In the genomic region with DNA sequence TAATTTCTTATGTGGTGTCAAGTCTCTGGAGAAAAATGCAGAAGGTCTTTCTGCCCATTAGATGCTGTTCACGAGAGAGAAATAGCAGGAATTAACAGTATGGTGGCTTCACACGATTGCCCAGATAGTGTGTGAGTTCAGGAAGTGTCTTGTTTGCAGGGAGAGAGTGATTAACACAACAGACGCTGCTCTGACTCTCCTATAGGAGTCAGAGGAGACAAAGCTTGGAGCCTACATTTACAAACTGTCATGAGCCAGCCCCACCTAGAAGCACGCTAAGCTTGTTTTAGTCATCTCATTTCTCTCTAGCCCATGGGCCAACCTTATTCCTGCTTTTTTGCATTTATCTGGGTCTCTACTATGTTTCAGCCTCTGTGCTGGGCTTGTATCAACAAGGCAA, we compare ENCODE assay signal across 24 cellular contexts.
DNase-seq lines count a peak whose midpoint lies in the region; ATAC-seq, FAIRE-seq and TF ChIP-seq lines count a peak whose summit lies in the region.
"Had no signal": no experiment of that assay in that cellular context is flagged by ENCODE, and none has a peak within 500 bp of the region (broad histone marks: within the 10 kb centered on the region; RNA-seq: fewer than 3 reads in every experiment).

No MANE protein-coding gene starts in this region.

- H4K20me1 ChIP-seq in neural progenitor cell (ENCODE audit: low read depth), result no peaks in the 10 kb centered on the region

- H3K4me3 ChIP-seq in bronchial epithelial cell (ENCODE audit: low read depth, low read length) (no peak overlapping the region), neural progenitor cell (no peak overlapping the region), pancreas (no peak overlapping the region)
- H3K4me3 ChIP-seq: esophagus squamous epithelium, K562, prostate gland, uterus had no signal

- H3K36me3 ChIP-seq in bronchial epithelial cell (ENCODE audit: control insufficient read depth, insufficient read depth, low read length), result no peaks in the 10 kb centered on the region
- H3K36me3 ChIP-seq in neural progenitor cell, result no peaks in the 10 kb centered on the region
- H3K36me3 ChIP-seq in pancreas, result no peaks in the 10 kb centered on the region
- H3K36me3 ChIP-seq: esophagus squamous epithelium, prostate gland, uterus had no signal

- no peaks in the 10 kb centered on the region for H3K27me3 ChIP-seq in bronchial epithelial cell (ENCODE audit: control insufficient read depth, insufficient read depth, low read length)
- no peaks in the 10 kb centered on the region for H3K27me3 ChIP-seq in neural progenitor cell
- H3K27me3 ChIP-seq in pancreas, result no peaks in the 10 kb centered on the region
- H3K27me3 ChIP-seq: uterus had no signal

- H3F3A ChIP-seq in neural progenitor cell (ENCODE audit: low read depth), result no peaks in the 10 kb centered on the region

- H3K27ac Mint-ChIP-seq in neural progenitor cell, result no peak overlapping the region
- H3K27ac Mint-ChIP-seq in activated T-helper 2 cell treated with anti-CD3 and anti-CD28 coated beads, Interferon-gamma antibody, Interleukin-2, Interleukin-4, amounts not matched to agents 10 μg/mL and 5 μg/mL and 100 μg/mL, durations not matched to agents 14 hours and 24 hours and 36 hours, result no peak overlapping the region
- no peak overlapping the region for H3K27ac Mint-ChIP-seq in activated T-helper 17 cell treated with anti-CD3 and anti-CD28 coated beads, Interleukin-2, amount 50 U/mL, for 72 hours
- H3K27ac Mint-ChIP-seq: activated naive CD4-positive, alpha-beta T cell treated with anti-CD3 and anti-CD28 coated beads, Interleukin-2, amount 50 U/mL, for 24 hours; stimulated activated effector memory CD8-positive, alpha-beta T cell treated with anti-CD3 and anti-CD28 coated beads, Interleukin-12 subunit alpha, Interleukin-12 subunit beta, amount 100 ng/mL, for 72 hours had no signal

- TF ChIP-seq CTCF in bronchial epithelial cell (IDR thresholded peaks at IDR 0.05; ENCODE audit: insufficient read depth, low read length, severe bottlenecking), result no peak
- TF ChIP-seq CTCF in neural progenitor cell (IDR thresholded peaks at IDR 0.05), result no peak
- TF ChIP-seq CTCF in pancreas (IDR thresholded peaks at IDR 0.05), result no peak

- H3K9me3 Mint-ChIP-seq in neural progenitor cell, result no peaks in the 10 kb centered on the region
- H3K9me3 Mint-ChIP-seq in activated T-helper 2 cell treated with anti-CD3 and anti-CD28 coated beads, Interferon-gamma antibody, Interleukin-2, Interleukin-4, amounts not matched to agents 10 μg/mL and 5 μg/mL and 100 μg/mL, durations not matched to agents 14 hours and 24 hours and 36 hours, result no peaks in the 10 kb centered on the region
- no peaks in the 10 kb centered on the region for H3K9me3 Mint-ChIP-seq in activated T-helper 17 cell treated with anti-CD3 and anti-CD28 coated beads, Interleukin-2, amount 50 U/mL, for 72 hours
- H3K9me3 Mint-ChIP-seq: activated naive CD4-positive, alpha-beta T cell treated with anti-CD3 and anti-CD28 coated beads, Interleukin-2, amount 50 U/mL, for 24 hours; stimulated activated effector memory CD8-positive, alpha-beta T cell treated with anti-CD3 and anti-CD28 coated beads, Interleukin-12 subunit alpha, Interleukin-12 subunit beta, amount 100 ng/mL, for 72 hours had no signal

- DNase-seq in NCI-H748 (lab: John Stamatoyannopoulos, UW; ENCODE audit: unreplicated experiment) (peak; percentile 11), NCI-H748 treated with DMSO at 0.1 percent for 48 hours (lab: John Stamatoyannopoulos, UW) (no peak), NCI-H69 (lab: John Stamatoyannopoulos, UW) (peak; percentile 69), bronchial epithelial cell (ENCODE audit: low read depth) (peak; percentile 52), neural progenitor cell (ENCODE audit: low spot score) (peak; percentile 18), pancreas (no peak)
- no peak for DNase-seq in activated T-helper 2 cell treated with anti-CD3 and anti-CD28 coated beads, Interferon-gamma antibody, Interleukin-2, Interleukin-4, amounts not matched to agents 10 μg/mL and 5 μg/mL and 100 μg/mL, durations not matched to agents 14 hours and 24 hours and 36 hours (ENCODE audit: low spot score)
- DNase-seq: activated CD8-positive, alpha-beta memory T cell treated with anti-CD3 and anti-CD28 coated beads for 24 hours; activated T-cell treated with anti-CD3 and anti-CD28 coated beads, Interleukin-2, amount 50 U/mL, for 48 hours; Caco-2; cerebellar nuclear complex; effector CD8-positive, alpha-beta T cell; esophagus squamous epithelium; MV-4-11; NCI-H524 treated with DMSO at 0.1 percent for 48 hours; PC-3; uterus had no signal

- 44 to 54% methylated on average over 4 of the region's 4 CpGs for WGBS in pancreas, 2 donors

- no peak overlapping the region for H3K27ac ChIP-seq in neural progenitor cell
- no peak overlapping the region for H3K27ac ChIP-seq in pancreas
- H3K27ac ChIP-seq: esophagus squamous epithelium, prostate gland, uterus had no signal

- no peak overlapping the region for H3K9ac ChIP-seq in neural progenitor cell

- H3K36me3 Mint-ChIP-seq in neural progenitor cell, result no peaks in the 10 kb centered on the region
- no peaks in the 10 kb centered on the region for H3K36me3 Mint-ChIP-seq in activated T-helper 2 cell treated with anti-CD3 and anti-CD28 coated beads, Interferon-gamma antibody, Interleukin-2, Interleukin-4, amounts not matched to agents 10 μg/mL and 5 μg/mL and 100 μg/mL, durations not matched to agents 14 hours and 24 hours and 36 hours (ENCODE audit: low read depth)
- H3K36me3 Mint-ChIP-seq in activated T-helper 17 cell treated with anti-CD3 and anti-CD28 coated beads, Interleukin-2, amount 50 U/mL, for 72 hours (ENCODE audit: low read depth), result no peaks in the 10 kb centered on the region
- H3K36me3 Mint-ChIP-seq: activated naive CD4-positive, alpha-beta T cell treated with anti-CD3 and anti-CD28 coated beads, Interleukin-2, amount 50 U/mL, for 24 hours; stimulated activated effector memory CD8-positive, alpha-beta T cell treated with anti-CD3 and anti-CD28 coated beads, Interleukin-12 subunit alpha, Interleukin-12 subunit beta, amount 100 ng/mL, for 72 hours had no signal

- H3K4me1 ChIP-seq in neural progenitor cell (peaks cover 8% of the 10 kb centered on the region), pancreas (no peaks in the 10 kb centered on the region)
- H3K4me1 ChIP-seq: Caco-2, prostate gland, uterus had no signal

- no peaks in the 10 kb centered on the region for H3K9me3 ChIP-seq in neural progenitor cell (ENCODE audit: low read depth)
- H3K9me3 ChIP-seq in pancreas, result no peaks in the 10 kb centered on the region
- H3K9me3 ChIP-seq: Caco-2, esophagus squamous epithelium, prostate gland, uterus had no signal

- H3K4me1 Mint-ChIP-seq in neural progenitor cell, result peaks cover 21% of the 10 kb centered on the region
- H3K4me1 Mint-ChIP-seq in activated T-helper 2 cell treated with anti-CD3 and anti-CD28 coated beads, Interferon-gamma antibody, Interleukin-2, Interleukin-4, amounts not matched to agents 10 μg/mL and 5 μg/mL and 100 μg/mL, durations not matched to agents 14 hours and 24 hours and 36 hours (ENCODE audit: low read depth), result peaks cover 13% of the 10 kb centered on the region
- H3K4me1 Mint-ChIP-seq in activated T-helper 17 cell treated with anti-CD3 and anti-CD28 coated beads, Interleukin-2, amount 50 U/mL, for 72 hours, result peaks cover 5% of the 10 kb centered on the region
- H3K4me1 Mint-ChIP-seq: activated naive CD4-positive, alpha-beta T cell treated with anti-CD3 and anti-CD28 coated beads, Interleukin-2, amount 50 U/mL, for 24 hours; stimulated activated effector memory CD8-positive, alpha-beta T cell treated with anti-CD3 and anti-CD28 coated beads, Interleukin-12 subunit alpha, Interleukin-12 subunit beta, amount 100 ng/mL, for 72 hours had no signal

- H3K4me3 Mint-ChIP-seq in neural progenitor cell, result no peak overlapping the region
- H3K4me3 Mint-ChIP-seq in activated T-helper 2 cell treated with anti-CD3 and anti-CD28 coated beads, Interferon-gamma antibody, Interleukin-2, Interleukin-4, amounts not matched to agents 10 μg/mL and 5 μg/mL and 100 μg/mL, durations not matched to agents 14 hours and 24 hours and 36 hours (ENCODE audit: low read depth), result no peak overlapping the region
- no peak overlapping the region for H3K4me3 Mint-ChIP-seq in activated T-helper 17 cell treated with anti-CD3 and anti-CD28 coated beads, Interleukin-2, amount 50 U/mL, for 72 hours
- H3K4me3 Mint-ChIP-seq: activated naive CD4-positive, alpha-beta T cell treated with anti-CD3 and anti-CD28 coated beads, Interleukin-2, amount 50 U/mL, for 24 hours; stimulated activated effector memory CD8-positive, alpha-beta T cell treated with anti-CD3 and anti-CD28 coated beads, Interleukin-12 subunit alpha, Interleukin-12 subunit beta, amount 100 ng/mL, for 72 hours had no signal

- ATAC-seq in pancreas, result no peak
- ATAC-seq in activated T-helper 17 cell treated with anti-CD3 and anti-CD28 coated beads, Interleukin-2, amount 50 U/mL, for 72 hours (replicated peaks), result no peak
- ATAC-seq: activated CD4-positive, CD25-positive, alpha-beta regulatory T cell treated with anti-CD3 and anti-CD28 coated beads, Interleukin-2, amount 50 U/mL, for 24 hours; K562; PC-3; stimulated activated effector memory CD8-positive, alpha-beta T cell treated with anti-CD3 and anti-CD28 coated beads, Interleukin-12 subunit alpha, Interleukin-12 subunit beta, amount 100 ng/mL, for 72 hours had no signal

- no peaks in the 10 kb centered on the region for H3K79me2 ChIP-seq in neural progenitor cell (ENCODE audit: low read depth)

- no peaks in the 10 kb centered on the region for H3K27me3 Mint-ChIP-seq in neural progenitor cell (ENCODE audit: insufficient read depth, low read depth)
- peaks cover 9% of the 10 kb centered on the region for H3K27me3 Mint-ChIP-seq in activated T-helper 2 cell treated with anti-CD3 and anti-CD28 coated beads, Interferon-gamma antibody, Interleukin-2, Interleukin-4, amounts not matched to agents 10 μg/mL and 5 μg/mL and 100 μg/mL, durations not matched to agents 14 hours and 24 hours and 36 hours (ENCODE audit: low read depth)
- H3K27me3 Mint-ChIP-seq in activated T-helper 17 cell treated with anti-CD3 and anti-CD28 coated beads, Interleukin-2, amount 50 U/mL, for 72 hours, result peaks cover 19% of the 10 kb centered on the region

- no peak for FAIRE-seq in bronchial epithelial cell (lab: Jason Lieb, UNC)
- FAIRE-seq in pancreas (lab: Jason Lieb, UNC), result no peak
- FAIRE-seq: astrocyte, K562 had no signal

- H3K4me2 ChIP-seq in neural progenitor cell, result no peak overlapping the region

- H2AFZ ChIP-seq in neural progenitor cell (replicated peaks), result no peak overlapping the region

- intact Hi-C loops in activated T-helper 2 cell treated with anti-CD3 and anti-CD28 coated beads, Interferon-gamma antibody, Interleukin-2, Interleukin-4, amounts not matched to agents 10 μg/mL and 5 μg/mL and 100 μg/mL, durations not matched to agents 14 hours and 24 hours and 36 hours (cut with micrococcal nuclease), result no loop called here
- intact Hi-C loops in pancreas (cut with DNase I), result no loop called here

Comparison
In these comparisons a context has a peak if more than half of its experiments do, and no peak if none do; other contexts are left out.
1. DNase-seq: peak in NCI-H748 (single experiment), NCI-H69 (single experiment), bronchial epithelial cell (single experiment) and neural progenitor cell (single experiment); none in NCI-H748 treated with DMSO at 0.1 percent for 48 hours (single experiment), activated T-helper 2 cell treated with anti-CD3 and anti-CD28 coated beads, Interferon-gamma antibody, Interleukin-2, Interleukin-4, amounts not matched to agents 10 μg/mL and 5 μg/mL and 100 μg/mL, durations not matched to agents 14 hours and 24 hours and 36 hours (single experiment) and pancreas (0 of 6).